In genomic region chr3:167941234-167941995, GRCh38 we compare ENCODE assay signal across 10 cellular contexts.
DNase-seq lines count a peak whose midpoint lies in the region; ATAC-seq and TF ChIP-seq lines count a peak whose summit lies in the region.
"Had no signal": no experiment of that assay in that cellular context is flagged by ENCODE, and none has a peak within 500 bp of the region (broad histone marks: within the 10 kb centered on the region; RNA-seq: fewer than 3 reads in every experiment).

No MANE protein-coding gene starts in this region.

- no peak for DNase-seq in Right ventricle myocardium inferior (ENCODE audit: missing footprints)
- DNase-seq in left ventricle myocardium inferior, result no peak
- DNase-seq in WTC11 (ENCODE audit: low spot score), result no peak
- DNase-seq in iPS-NIHi7 (ENCODE audit: extremely low spot score), result peak; percentile 21
- DNase-seq in NCI-H1092 (lab: John Stamatoyannopoulos, UW), result no peak
- no peak for DNase-seq in NCI-H1048 (lab: John Stamatoyannopoulos, UW)
- no peak for DNase-seq in middle frontal gyrus (ENCODE audit: extremely low spot score, low spot score)

- H3K9me3 Mint-ChIP-seq in WTC11, result no peaks in the 10 kb centered on the region

- H3K4me1 ChIP-seq in left ventricle myocardium inferior, result peaks cover 2% of the 10 kb centered on the region

- no peaks in the 10 kb centered on the region for H3K27me3 ChIP-seq in left ventricle myocardium inferior (ENCODE audit: low read depth)

- intact Hi-C loops in Right ventricle myocardium inferior (cut with DNase I) (no loop called here), left ventricle myocardium inferior (cut with micrococcal nuclease) (no loop called here)

- POLR2A ChIA-PET in WTC11 (lab: Charles Lee), result no interaction called here

- no peak overlapping the region for H3K27ac Mint-ChIP-seq in WTC11
- H3K27ac Mint-ChIP-seq: B cell had no signal

- CTCF ChIA-PET in WTC11 (lab: Charles Lee), result interaction anchor here (1.6 kb wide), 1 partner anchor 147 kb away, joined by 3 read pairs; no protein-coding TSS in a partner anchor

- no peaks in the 10 kb centered on the region for H3K36me3 Mint-ChIP-seq in WTC11

- H3K27me3 Mint-ChIP-seq in WTC11 (ENCODE audit: low read depth), result no peaks in the 10 kb centered on the region

- ATAC-seq in Right ventricle myocardium inferior (peak; percentile 46), WTC11 (peak; percentile 44), GM21528 (IDR thresholded peaks at IDR 0.05; ENCODE audit: low FRiP score, unreplicated experiment) (no peak)

- H3K4me3 ChIP-seq in left ventricle myocardium inferior, result no peak overlapping the region
- H3K4me3 ChIP-seq: PC-9 had no signal

- peaks cover 15% of the 10 kb centered on the region for H3K4me1 Mint-ChIP-seq in WTC11
- H3K4me1 Mint-ChIP-seq: B cell had no signal

- no peak overlapping the region for H3K4me3 Mint-ChIP-seq in WTC11
- H3K4me3 Mint-ChIP-seq: B cell had no signal

- peaks cover 3% of the 10 kb centered on the region for H3K9me3 ChIP-seq in left ventricle myocardium inferior (replicated peaks)

- H3K27ac ChIP-seq in left ventricle myocardium inferior (replicated peaks), result no peak overlapping the region
- H3K27ac ChIP-seq: PC-9 had no signal

- no peaks in the 10 kb centered on the region for H3K36me3 ChIP-seq in left ventricle myocardium inferior

- TF ChIP-seq CTCF in left ventricle myocardium inferior (IDR thresholded peaks at IDR 0.05; ENCODE audit: borderline replicate concordance) (no peak), WTC11 (IDR thresholded peaks at IDR 0.05) (no peak)

TF ChIP-seq in WTC11, 78 proteins besides CTCF, POLR2A, EP300 and RAD21 (continues in another document):
- no peak for TF ChIP-seq PRDM15 (CRISPR knock-in tag; IDR thresholded peaks at IDR 0.05)
- no peak for TF ChIP-seq SP1 (CRISPR knock-in tag; conservative IDR thresholded peaks at IDR 0.05)
- no peak for TF ChIP-seq ZNF512 (CRISPR knock-in tag; IDR thresholded peaks at IDR 0.05; ENCODE audit: borderline replicate concordance)
- no peak for TF ChIP-seq AFF4 (CRISPR knock-in tag; IDR thresholded peaks at IDR 0.05; ENCODE audit: borderline replicate concordance)
- TF ChIP-seq ZNF281 (CRISPR knock-in tag; IDR thresholded peaks at IDR 0.05), result no peak
- no peak for TF ChIP-seq AR (CRISPR knock-in tag; IDR thresholded peaks at IDR 0.05)
